ENCODE assay signal across 17 cellular contexts in the genomic region with DNA sequence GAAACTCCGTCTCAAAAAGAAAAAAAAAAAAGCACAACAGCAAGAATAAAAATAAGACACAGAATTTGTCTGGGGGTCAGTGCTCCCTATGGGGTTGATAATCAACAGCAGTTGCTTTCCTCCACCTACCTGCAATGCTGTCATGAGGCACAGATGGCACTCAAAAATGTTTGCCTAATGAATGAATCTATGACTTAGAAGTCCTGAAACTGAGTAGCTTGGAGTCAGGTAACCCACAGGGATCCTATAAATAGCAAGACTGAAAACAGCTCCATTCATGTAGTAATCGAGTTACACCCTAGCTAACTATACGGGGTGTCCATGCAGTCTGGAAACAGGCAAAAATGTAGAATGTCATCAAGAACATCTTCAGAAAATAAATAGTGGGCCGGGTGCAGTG. TPM values are rescaled to one million over a fixed set of nuclear protein-coding genes. Genes with fewer than 3 reads are reported as not detected.
DNase-seq lines count a peak whose midpoint lies in the region; ATAC-seq and TF ChIP-seq lines count a peak whose summit lies in the region.
"Had no signal": no experiment of that assay in that cellular context is flagged by ENCODE, and none has a peak within 500 bp of the region (broad histone marks: within the 10 kb centered on the region; RNA-seq: fewer than 3 reads in every experiment).

No MANE protein-coding gene starts in this region.

- no peak overlapping the region; the same call in 1 of the 2 replicates for H3K9ac ChIP-seq in MM.1S (ENCODE audit: low read length)

- CTCF ChIA-PET in activated CD4-positive, alpha-beta T cell treated with anti-CD3 and anti-CD28 coated beads for 36 hours (lab: Charles Lee) = no interaction called here

- peak; percentile 36 for ATAC-seq in activated CD4-positive, alpha-beta T cell treated with anti-CD3 and anti-CD28 coated beads for 36 hours
- peak; percentile 46 for ATAC-seq in activated T-helper 17 cell treated with anti-CD3 and anti-CD28 coated beads, Interleukin-2, amount 50 U/mL, for 72 hours (replicated peaks)
- no peak for ATAC-seq in HG03342 (IDR thresholded peaks at IDR 0.05; ENCODE audit: unreplicated experiment)
- ATAC-seq: T-cell had no signal

- no peaks in the 10 kb centered on the region for H3K27me3 Mint-ChIP-seq in activated CD4-positive, alpha-beta T cell treated with anti-CD3 and anti-CD28 coated beads for 36 hours
- no peaks in the 10 kb centered on the region for H3K27me3 Mint-ChIP-seq in activated T-helper 17 cell treated with anti-CD3 and anti-CD28 coated beads, Interleukin-2, amount 50 U/mL, for 72 hours
- H3K27me3 Mint-ChIP-seq: T-cell had no signal

- H3K36me3 Mint-ChIP-seq in activated CD4-positive, alpha-beta T cell treated with anti-CD3 and anti-CD28 coated beads for 36 hours (ENCODE audit: low read depth) = no peaks in the 10 kb centered on the region
- no peaks in the 10 kb centered on the region for H3K36me3 Mint-ChIP-seq in activated T-helper 17 cell treated with anti-CD3 and anti-CD28 coated beads, Interleukin-2, amount 50 U/mL, for 72 hours (ENCODE audit: low read depth)
- H3K36me3 Mint-ChIP-seq: T-cell had no signal

- H3K27me3 ChIP-seq in MM.1S (replicated peaks; ENCODE audit: insufficient read depth, low read length) (no peaks in the 10 kb centered on the region), H7 (ENCODE audit: control insufficient read depth, insufficient read depth, low read length) (no peaks in the 10 kb centered on the region)
- H3K27me3 ChIP-seq: BE2C, SJCRH30 had no signal

- H2AFZ ChIP-seq in MM.1S (ENCODE audit: low read length) = no peak overlapping the region

- POLR2A ChIA-PET in activated CD4-positive, alpha-beta T cell treated with anti-CD3 and anti-CD28 coated beads for 36 hours (lab: Charles Lee) = no interaction called here

- H3K4me1 Mint-ChIP-seq in activated CD4-positive, alpha-beta T cell treated with anti-CD3 and anti-CD28 coated beads for 36 hours = peaks cover 5% of the 10 kb centered on the region
- no peaks in the 10 kb centered on the region for H3K4me1 Mint-ChIP-seq in activated T-helper 17 cell treated with anti-CD3 and anti-CD28 coated beads, Interleukin-2, amount 50 U/mL, for 72 hours

- no peaks in the 10 kb centered on the region for H3K9me2 ChIP-seq in MM.1S (replicated peaks; ENCODE audit: insufficient read depth, low read length)

- H3F3A ChIP-seq in MM.1S (ENCODE audit: insufficient read depth, low read length) = 0 out of 2 replicates have a peak, but pooled peaks cover 14% of the 10 kb centered on the region

- H3K4me1 ChIP-seq in MM.1S (ENCODE audit: low read length) = peaks cover 12% of the 10 kb centered on the region
- H3K4me1 ChIP-seq: BE2C, SJCRH30 had no signal

- no peak; the same call in 1 of the 2 replicates for TF ChIP-seq CTCF in MM.1S (IDR thresholded peaks at IDR 0.05; ENCODE audit: low read length)

- H3K9me3 ChIP-seq in MM.1S (replicated peaks; ENCODE audit: insufficient read depth, low read length) = no peaks in the 10 kb centered on the region
- H3K9me3 ChIP-seq: BE2C, SJCRH30 had no signal

- no peaks in the 10 kb centered on the region for H3K79me2 ChIP-seq in MM.1S (ENCODE audit: low read length)

- no peak for DNase-seq in activated CD4-positive, alpha-beta T cell treated with anti-CD3 and anti-CD28 coated beads for 36 hours
- no peak for DNase-seq in activated CD4-positive, alpha-beta T cell treated with anti-CD3 and anti-CD28 coated beads, Interleukin-2, amount 50 U/mL, for 4 hours
- peak; percentile 84 for DNase-seq in MM.1S
- no peak for DNase-seq in 8988T
- no peak for DNase-seq in germinal center (ENCODE audit: low spot score)
- DNase-seq in H7 = no peak
- DNase-seq: BE2C, DMS79, KG1, NCI-H1105 treated with DMSO at 0.1 percent for 48 hours, NCI-H2029 treated with DMSO at 0.1 percent for 48 hours, NCI-H510A treated with DMSO at 0.1 percent for 48 hours, NCI-H774, T-cell had no signal

- H3K4me3 Mint-ChIP-seq in activated CD4-positive, alpha-beta T cell treated with anti-CD3 and anti-CD28 coated beads for 36 hours = no peak overlapping the region
- no peak overlapping the region for H3K4me3 Mint-ChIP-seq in activated T-helper 17 cell treated with anti-CD3 and anti-CD28 coated beads, Interleukin-2, amount 50 U/mL, for 72 hours
- H3K4me3 Mint-ChIP-seq: T-cell had no signal

- H4K20me1 ChIP-seq in MM.1S (ENCODE audit: insufficient read depth, low read length) = no peaks in the 10 kb centered on the region

- no peak overlapping the region for H3K27ac Mint-ChIP-seq in activated CD4-positive, alpha-beta T cell treated with anti-CD3 and anti-CD28 coated beads for 36 hours
- no peak overlapping the region for H3K27ac Mint-ChIP-seq in activated T-helper 17 cell treated with anti-CD3 and anti-CD28 coated beads, Interleukin-2, amount 50 U/mL, for 72 hours
- H3K27ac Mint-ChIP-seq: T-cell had no signal

- peak overlapping the region; percentile 78 for H3K27ac ChIP-seq in MM.1S (ENCODE audit: low read length)
- H3K27ac ChIP-seq: SJCRH30 had no signal

- no peaks in the 10 kb centered on the region for H3K36me3 ChIP-seq in MM.1S (replicated peaks; ENCODE audit: insufficient read depth, low read length)
- no peaks in the 10 kb centered on the region for H3K36me3 ChIP-seq in H7 (replicated peaks; ENCODE audit: control insufficient read depth, insufficient read depth, low read length)
- H3K36me3 ChIP-seq: BE2C, SJCRH30 had no signal

- intact Hi-C loops in activated CD4-positive, alpha-beta T cell treated with anti-CD3 and anti-CD28 coated beads for 36 hours (cut with DNase I, micrococcal nuclease) = no loop called here

- peak overlapping the region; percentile 18; the same call in 1 of the 2 replicates for H3K4me2 ChIP-seq in MM.1S (ENCODE audit: low read depth, low read length)

- H3K9me3 Mint-ChIP-seq in activated CD4-positive, alpha-beta T cell treated with anti-CD3 and anti-CD28 coated beads for 36 hours (ENCODE audit: low read depth) = no peaks in the 10 kb centered on the region
- no peaks in the 10 kb centered on the region for H3K9me3 Mint-ChIP-seq in activated T-helper 17 cell treated with anti-CD3 and anti-CD28 coated beads, Interleukin-2, amount 50 U/mL, for 72 hours
- H3K9me3 Mint-ChIP-seq: T-cell had no signal

- H3K4me3 ChIP-seq in MM.1S (ENCODE audit: low read length) (no peak overlapping the region), H7 (ENCODE audit: insufficient read depth, low read depth, low read length) (no peak overlapping the region)
- H3K4me3 ChIP-seq: SJCRH30 had no signal

RNA-seq across cellular contexts. Expression of a gene that starts 19.8 kb away (rescaled TPM):
- total RNA-seq in activated CD4-positive, alpha-beta T cell treated with anti-CD3 and anti-CD28 coated beads for 36 hours = 100 to 1,000 TPM; 118 to 207 TPM
- total RNA-seq in activated T-helper 17 cell treated with anti-CD3 and anti-CD28 coated beads, Interleukin-2, amount 50 U/mL, for 72 hours = 100 to 1,000 TPM; 226 to 303 TPM
- total RNA-seq in H7 (2014; rRNA removed; shearing (Covaris generic)) = 186 and 198 TPM in 2 replicates
